1 cellular context compared by ENCODE assay signal in the genomic region with DNA sequence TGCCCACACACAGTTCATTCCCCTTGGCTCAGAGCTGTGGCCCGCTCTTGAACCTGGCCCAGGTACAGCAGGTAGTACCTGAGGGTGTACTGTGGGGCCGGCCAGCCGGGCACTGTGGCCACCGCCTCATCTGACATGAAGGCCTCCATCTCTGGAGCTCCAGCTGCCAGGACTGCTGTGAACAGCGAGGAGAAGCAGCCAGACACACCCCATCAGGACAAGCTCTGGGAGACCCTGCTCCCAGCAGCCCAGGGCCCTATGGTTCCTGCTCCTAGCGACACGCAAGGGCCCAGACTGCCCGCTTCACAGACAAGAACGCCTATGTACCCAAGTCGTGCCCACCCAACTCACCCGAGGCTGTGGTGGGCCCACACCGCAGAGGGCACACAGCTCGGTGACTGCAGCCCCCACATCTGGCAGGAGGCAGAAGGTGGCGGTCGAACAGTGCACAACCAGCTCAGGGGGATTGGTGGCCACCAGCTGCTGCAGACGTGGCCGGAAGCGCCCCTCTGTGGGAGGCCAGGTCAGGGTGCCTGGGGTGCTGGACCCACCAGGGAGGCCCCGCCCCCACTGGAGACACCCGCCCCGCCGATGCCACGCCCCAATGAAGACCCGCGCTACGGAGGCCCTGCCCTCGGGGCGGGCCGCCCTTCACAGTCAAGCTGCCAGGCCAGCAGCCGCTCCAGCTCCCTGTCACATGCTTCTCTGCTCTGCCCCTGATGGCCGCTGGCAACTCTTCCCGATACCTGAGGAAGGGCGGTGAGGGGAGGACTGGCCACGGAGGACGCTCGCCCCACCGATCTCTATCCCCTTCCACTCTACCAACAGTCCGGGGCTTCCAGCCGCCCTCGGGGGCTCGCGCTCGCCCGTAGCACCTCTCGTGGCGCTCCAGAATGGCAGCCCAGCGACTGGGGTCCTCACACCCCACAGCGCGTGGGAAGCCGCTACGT.
TF ChIP-seq lines count a peak whose summit lies in the region.

No MANE protein-coding gene starts in this region.

TF ChIP-seq in HepG2, 621 proteins besides CTCF, POLR2A, EP300 and RAD21 (continued from another document and continues in another):
- TF ChIP-seq ZBTB10 (CRISPR knock-in tag; IDR thresholded peaks at IDR 0.05; ENCODE audit: borderline replicate concordance): no peak
- TF ChIP-seq PAWR (CRISPR knock-in tag; IDR thresholded peaks at IDR 0.05; ENCODE audit: borderline replicate concordance): no peak
- TF ChIP-seq NONO (IDR thresholded peaks at IDR 0.05): no peak
- peak; percentile 77 for TF ChIP-seq NONO (CRISPR knock-in tag; conservative IDR thresholded peaks at IDR 0.05)
- TF ChIP-seq NCOA5 (CRISPR knock-in tag; IDR thresholded peaks at IDR 0.05): no peak
- no peak for TF ChIP-seq ZFP36L2 (CRISPR knock-in tag; IDR thresholded peaks at IDR 0.05)
- TF ChIP-seq ZNF644 (CRISPR knock-in tag; IDR thresholded peaks at IDR 0.05; ENCODE audit: low read depth): no peak
- peak; percentile 53 for TF ChIP-seq PHF20 (CRISPR knock-in tag; IDR thresholded peaks at IDR 0.05)
- no peak for TF ChIP-seq ZNF124 (CRISPR knock-in tag; IDR thresholded peaks at IDR 0.05)
- TF ChIP-seq, protein P1, sequence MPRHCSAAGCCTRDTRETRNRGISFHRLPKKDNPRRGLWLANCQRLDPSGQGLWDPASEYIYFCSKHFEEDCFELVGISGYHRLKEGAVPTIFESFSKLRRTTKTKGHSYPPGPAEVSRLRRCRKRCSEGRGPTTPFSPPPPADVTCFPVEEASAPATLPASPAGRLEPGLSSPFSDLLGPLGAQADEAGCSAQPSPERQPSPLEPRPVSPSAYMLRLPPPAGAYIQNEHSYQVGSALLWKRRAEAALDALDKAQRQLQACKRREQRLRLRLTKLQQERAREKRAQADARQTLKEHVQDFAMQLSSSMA (CRISPR knock-in tag; IDR thresholded peaks at IDR 0.05): no peak
- TF ChIP-seq PATZ1 (CRISPR knock-in tag; IDR thresholded peaks at IDR 0.05): peak; percentile 31; the same call in 1 of the 2 replicates
- no peak for TF ChIP-seq ZNF235 (CRISPR knock-in tag; IDR thresholded peaks at IDR 0.05; ENCODE audit: borderline replicate concordance)
- no peak for TF ChIP-seq LBX2 (CRISPR knock-in tag; IDR thresholded peaks at IDR 0.05; ENCODE audit: borderline replicate concordance)
- TF ChIP-seq ZBTB43 (CRISPR knock-in tag; conservative IDR thresholded peaks at IDR 0.05): no peak
- TF ChIP-seq MZF1 (CRISPR knock-in tag; IDR thresholded peaks at IDR 0.05; ENCODE audit: borderline replicate concordance): no peak
- no peak for TF ChIP-seq ZBTB44 (CRISPR knock-in tag; IDR thresholded peaks at IDR 0.05)
- TF ChIP-seq ARID2 (CRISPR knock-in tag; IDR thresholded peaks at IDR 0.05; ENCODE audit: borderline replicate concordance): no peak
- TF ChIP-seq ZKSCAN5 (CRISPR knock-in tag; IDR thresholded peaks at IDR 0.05): no peak
- no peak for TF ChIP-seq SUZ12 (IDR thresholded peaks at IDR 0.05; ENCODE audit: low read depth, low read length)
- no peak for TF ChIP-seq ZNF296 (CRISPR knock-in tag; conservative IDR thresholded peaks at IDR 0.05)
- no peak for TF ChIP-seq FLYWCH1 (CRISPR knock-in tag; IDR thresholded peaks at IDR 0.05)
- no peak for TF ChIP-seq MED13 (CRISPR knock-in tag; IDR thresholded peaks at IDR 0.05)
- no peak for TF ChIP-seq DNMT3B (CRISPR knock-in tag; conservative IDR thresholded peaks at IDR 0.05)
- TF ChIP-seq TBX3 (IDR thresholded peaks at IDR 0.05; ENCODE audit: borderline replicate concordance): no peak
- TF ChIP-seq, protein P2, sequence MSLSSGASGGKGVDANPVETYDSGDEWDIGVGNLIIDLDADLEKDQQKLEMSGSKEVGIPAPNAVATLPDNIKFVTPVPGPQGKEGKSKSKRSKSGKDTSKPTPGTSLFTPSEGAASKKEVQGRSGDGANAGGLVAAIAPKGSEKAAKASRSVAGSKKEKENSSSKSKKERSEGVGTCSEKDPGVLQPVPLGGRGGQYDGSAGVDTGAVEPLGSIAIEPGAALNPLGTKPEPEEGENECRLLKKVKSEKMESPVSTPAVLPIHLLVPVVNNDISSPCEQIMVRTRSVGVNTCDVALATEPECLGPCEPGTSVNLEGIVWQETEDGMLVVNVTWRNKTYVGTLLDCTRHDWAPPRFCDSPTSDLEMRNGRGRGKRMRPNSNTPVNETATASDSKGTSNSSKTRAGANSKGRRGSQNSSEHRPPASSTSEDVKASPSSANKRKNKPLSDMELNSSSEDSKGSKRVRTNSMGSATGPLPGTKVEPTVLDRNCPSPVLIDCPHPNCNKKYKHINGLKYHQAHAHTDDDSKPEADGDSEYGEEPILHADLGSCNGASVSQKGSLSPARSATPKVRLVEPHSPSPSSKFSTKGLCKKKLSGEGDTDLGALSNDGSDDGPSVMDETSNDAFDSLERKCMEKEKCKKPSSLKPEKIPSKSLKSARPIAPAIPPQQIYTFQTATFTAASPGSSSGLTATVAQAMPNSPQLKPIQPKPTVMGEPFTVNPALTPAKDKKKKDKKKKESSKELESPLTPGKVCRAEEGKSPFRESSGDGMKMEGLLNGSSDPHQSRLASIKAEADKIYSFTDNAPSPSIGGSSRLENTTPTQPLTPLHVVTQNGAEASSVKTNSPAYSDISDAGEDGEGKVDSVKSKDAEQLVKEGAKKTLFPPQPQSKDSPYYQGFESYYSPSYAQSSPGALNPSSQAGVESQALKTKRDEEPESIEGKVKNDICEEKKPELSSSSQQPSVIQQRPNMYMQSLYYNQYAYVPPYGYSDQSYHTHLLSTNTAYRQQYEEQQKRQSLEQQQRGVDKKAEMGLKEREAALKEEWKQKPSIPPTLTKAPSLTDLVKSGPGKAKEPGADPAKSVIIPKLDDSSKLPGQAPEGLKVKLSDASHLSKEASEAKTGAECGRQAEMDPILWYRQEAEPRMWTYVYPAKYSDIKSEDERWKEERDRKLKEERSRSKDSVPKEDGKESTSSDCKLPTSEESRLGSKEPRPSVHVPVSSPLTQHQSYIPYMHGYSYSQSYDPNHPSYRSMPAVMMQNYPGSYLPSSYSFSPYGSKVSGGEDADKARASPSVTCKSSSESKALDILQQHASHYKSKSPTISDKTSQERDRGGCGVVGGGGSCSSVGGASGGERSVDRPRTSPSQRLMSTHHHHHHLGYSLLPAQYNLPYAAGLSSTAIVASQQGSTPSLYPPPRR (CRISPR knock-in tag; IDR thresholded peaks at IDR 0.05; ENCODE audit: borderline replicate concordance): no peak
- no peak for TF ChIP-seq CERS6 (CRISPR knock-in tag; IDR thresholded peaks at IDR 0.05)
- peak; percentile 81 for TF ChIP-seq ZBTB7B (CRISPR knock-in tag; IDR thresholded peaks at IDR 0.05)
- no peak for TF ChIP-seq ZNF530 (CRISPR knock-in tag; IDR thresholded peaks at IDR 0.05; ENCODE audit: low read depth)
- TF ChIP-seq ZNF430 (CRISPR knock-in tag; IDR thresholded peaks at IDR 0.05): 0 out of 2 replicates have a peak, but pooled peaks have one; percentile 84
- TF ChIP-seq ZNF678 (CRISPR knock-in tag; IDR thresholded peaks at IDR 0.05): no peak
- TF ChIP-seq CBFB (CRISPR knock-in tag; IDR thresholded peaks at IDR 0.05): no peak
- TF ChIP-seq NAIF1 (CRISPR knock-in tag; IDR thresholded peaks at IDR 0.05; ENCODE audit: borderline replicate concordance): no peak
- peak; percentile 12; the same call in 1 of the 2 replicates for TF ChIP-seq E2F2 (CRISPR knock-in tag; IDR thresholded peaks at IDR 0.05; ENCODE audit: borderline replicate concordance)
- no peak for TF ChIP-seq MTF1 (CRISPR knock-in tag; IDR thresholded peaks at IDR 0.05)
- TF ChIP-seq MAFF (IDR thresholded peaks at IDR 0.05; ENCODE audit: low read depth, low read length): no peak
- TF ChIP-seq, protein P3, sequence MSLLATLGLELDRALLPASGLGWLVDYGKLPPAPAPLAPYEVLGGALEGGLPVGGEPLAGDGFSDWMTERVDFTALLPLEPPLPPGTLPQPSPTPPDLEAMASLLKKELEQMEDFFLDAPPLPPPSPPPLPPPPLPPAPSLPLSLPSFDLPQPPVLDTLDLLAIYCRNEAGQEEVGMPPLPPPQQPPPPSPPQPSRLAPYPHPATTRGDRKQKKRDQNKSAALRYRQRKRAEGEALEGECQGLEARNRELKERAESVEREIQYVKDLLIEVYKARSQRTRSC (CRISPR knock-in tag; IDR thresholded peaks at IDR 0.05; ENCODE audit: low read depth): no peak
- TF ChIP-seq TBP (CRISPR knock-in tag; IDR thresholded peaks at IDR 0.05): no peak
- no peak for TF ChIP-seq HDAC2 (CRISPR knock-in tag; IDR thresholded peaks at IDR 0.05)
- TF ChIP-seq EZH2 (conservative IDR thresholded peaks at IDR 0.05; ENCODE audit: low read depth, low read length): no peak
- no peak for TF ChIP-seq ZNF737 (CRISPR knock-in tag; IDR thresholded peaks at IDR 0.05; ENCODE audit: borderline replicate concordance)
- no peak for TF ChIP-seq ZNF264 (CRISPR knock-in tag; IDR thresholded peaks at IDR 0.05)
- no peak for TF ChIP-seq TCF7 (IDR thresholded peaks at IDR 0.05; ENCODE audit: low read depth)
- no peak for TF ChIP-seq ZNF12 (CRISPR knock-in tag; IDR thresholded peaks at IDR 0.05)
- no peak for TF ChIP-seq NR3C1 (CRISPR knock-in tag; IDR thresholded peaks at IDR 0.05)
